ENCODE assay signal across 10 cellular contexts in the genomic region with DNA sequence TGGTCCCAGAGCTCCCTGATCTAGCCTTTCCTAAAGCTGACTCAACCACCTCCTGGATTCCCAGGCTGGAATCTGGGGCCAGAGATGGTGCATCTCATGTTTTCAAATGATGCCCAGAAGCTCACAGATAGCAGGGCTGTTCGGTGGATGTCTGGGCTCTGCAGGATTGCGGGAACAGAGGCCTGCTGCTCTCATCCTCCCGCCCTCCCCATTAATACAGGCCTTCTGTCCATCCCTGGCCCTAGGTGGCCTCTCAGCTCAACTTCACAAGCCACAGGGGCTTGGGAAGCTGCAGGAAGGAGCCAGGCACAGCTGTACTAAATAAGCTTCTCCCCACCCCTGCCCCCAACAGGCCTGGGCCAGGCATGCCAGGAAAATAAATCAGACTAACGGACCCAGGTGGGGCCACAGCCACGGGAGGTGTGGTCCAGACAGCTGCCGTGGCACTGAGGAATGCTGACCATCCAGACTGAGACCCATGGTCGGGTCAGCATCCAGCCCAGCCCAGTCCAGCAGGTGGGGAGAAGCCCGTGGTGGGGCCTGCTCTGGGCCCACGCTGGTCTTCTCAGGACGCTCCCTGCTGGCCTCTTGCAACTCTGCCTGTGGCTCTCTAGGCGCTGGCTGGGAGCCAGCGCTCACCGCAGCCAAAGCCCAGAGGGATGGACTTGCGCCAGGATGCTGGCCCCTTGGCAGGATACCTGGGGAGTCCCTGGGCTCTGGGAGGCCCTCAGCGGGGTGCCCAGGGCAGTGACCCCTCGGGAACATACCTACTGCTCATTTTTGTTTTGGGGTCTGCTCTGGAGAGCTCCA. TPM values are rescaled to one million over a fixed set of nuclear protein-coding genes. Genes with fewer than 3 reads are reported as not detected.
DNase-seq lines count a peak whose midpoint lies in the region; ATAC-seq, FAIRE-seq and TF ChIP-seq lines count a peak whose summit lies in the region.
"Had no signal": no experiment of that assay in that cellular context is flagged by ENCODE, and none has a peak within 500 bp of the region (broad histone marks: within the 10 kb centered on the region; RNA-seq: fewer than 3 reads in every experiment).

No MANE protein-coding gene starts in this region.

- no peaks in the 10 kb centered on the region for H3K79me2 ChIP-seq in GM23338 (replicated peaks; ENCODE audit: insufficient read depth)

- no peaks in the 10 kb centered on the region for H4K20me1 ChIP-seq in GM23338 (replicated peaks; ENCODE audit: insufficient read depth)

- H3K27ac Mint-ChIP-seq in GM23338, result no peak overlapping the region

- peaks cover 20% of the 10 kb centered on the region for H3K27me3 Mint-ChIP-seq in GM23338 (ENCODE audit: insufficient read depth, low read depth, poor library complexity)

- peaks cover 35% of the 10 kb centered on the region for H3K4me1 Mint-ChIP-seq in GM23338

- ATAC-seq in GM23338 (peak; percentile 49), pancreas (peak; percentile 71 to 82 (median 76)), GM19035 (IDR thresholded peaks at IDR 0.05; ENCODE audit: unreplicated experiment) (no peak), HG02798 (IDR thresholded peaks at IDR 0.05; ENCODE audit: poor library complexity, unreplicated experiment) (no peak)

- H3K9me3 Mint-ChIP-seq in GM23338, result no peaks in the 10 kb centered on the region

- H3K36me3 Mint-ChIP-seq in GM23338 (ENCODE audit: low read depth), result no peaks in the 10 kb centered on the region

- no peaks in the 10 kb centered on the region for H3K36me3 ChIP-seq in GM23338 (ENCODE audit: insufficient read depth)
- no peaks in the 10 kb centered on the region for H3K36me3 ChIP-seq in pancreas

- H3K4me2 ChIP-seq in GM23338, result no peak overlapping the region

- no peak overlapping the region for H3K27ac ChIP-seq in GM23338 (ENCODE audit: low read depth)
- no peak overlapping the region for H3K27ac ChIP-seq in pancreas
- H3K27ac ChIP-seq: epithelial cell of prostate had no signal

- H2AFZ ChIP-seq in GM23338, result no peak overlapping the region

- intact Hi-C loops in pancreas (cut with DNase I), result no loop called here

- peaks cover 14% of the 10 kb centered on the region; the same call in 1 of the 2 replicates for H3K4me1 ChIP-seq in GM23338 (ENCODE audit: insufficient read depth)
- H3K4me1 ChIP-seq in pancreas, result no peaks in the 10 kb centered on the region

- no peaks in the 10 kb centered on the region for H3K27me3 ChIP-seq in GM23338 (ENCODE audit: insufficient read depth)
- no peaks in the 10 kb centered on the region for H3K27me3 ChIP-seq in pancreas

- H3K4me3 ChIP-seq in GM23338, result no peak overlapping the region
- H3K4me3 ChIP-seq in pancreas, result no peak overlapping the region

- H3K9me3 ChIP-seq in pancreas, result no peaks in the 10 kb centered on the region

- no peak for FAIRE-seq in pancreas (lab: Jason Lieb, UNC)

- no peaks in the 10 kb centered on the region for H3K9me2 ChIP-seq in GM23338 (ENCODE audit: insufficient read depth)

- TF ChIP-seq CTCF in GM23338 (conservative IDR thresholded peaks at IDR 0.05; ENCODE audit: low read depth in 2 of 2) (peak in 1 of 2 experiments; percentile 9; a peak in 1 of 4 replicates), pancreas (IDR thresholded peaks at IDR 0.05) (no peak)

- DNase-seq in GM23338 (ENCODE audit: low spot score) (no peak), NCI-H460 (ENCODE audit: extremely low read depth, low read depth) (peak; percentile 33), ecto neural progenitor cell (ENCODE audit: low spot score) (peak; percentile 63), pancreas (peak in 5 of 6 donors; percentile 41 to 87 (median 70)), NOMO-1 treated with dmso at 0.1 percent for 144 hours (lab: John Stamatoyannopoulos, UW; ENCODE audit: unreplicated experiment) (no peak)
- no peak for DNase-seq in activated CD4-positive, alpha-beta T cell treated with anti-CD3 and anti-CD28 coated beads for 48 hours

- WGBS in pancreas, 2 donors, result 19 to 20% methylated on average over 16 of the region's 16 CpGs

- no peaks in the 10 kb centered on the region; the same call in 1 of the 2 replicates for H3F3A ChIP-seq in GM23338 (replicated peaks; ENCODE audit: low read depth)

- no peak overlapping the region for H3K4me3 Mint-ChIP-seq in GM23338

TF ChIP-seq in GM23338, 12 proteins besides CTCF, POLR2A, EP300 and RAD21 (continues in another document):
- no peak for TF ChIP-seq ZNF114 (CRISPR knock-in tag; IDR thresholded peaks at IDR 0.05)
- no peak for TF ChIP-seq ZNF331 (CRISPR knock-in tag; IDR thresholded peaks at IDR 0.05; ENCODE audit: low read depth)
- no peak for TF ChIP-seq CREB1 (CRISPR knock-in tag; IDR thresholded peaks at IDR 0.05; ENCODE audit: low read depth)

RNA-seq across cellular contexts. Expression of gene YTHDF1, which starts 8.5 kb away (rescaled TPM):
- 64.3 and 64.5 TPM in 2 replicates for total RNA-seq in GM23338 (2014; rRNA removed; shearing (Covaris generic))
- 30.9 and 34.9 TPM in 2 replicates for polyA plus RNA-seq in GM23338 (2016; fragmentation: Nextera tagmentation; extraction: Ambion mirVana)
- total RNA-seq in NCI-H460 (2014; rRNA removed; shearing (Covaris generic)), result 19.0 and 21.1 TPM in 2 replicates
- polyA plus RNA-seq in NCI-H460 (2014; cell fraction: nucleus; rRNA removed), result 24.9 and 34.6 TPM in 2 replicates
- 10 to 100 TPM; 11.1 to 22.1 (median 15.2) TPM for total RNA-seq in pancreas
- polyA plus RNA-seq in pancreas, result 10 to 100 TPM; 15.4 to 24.0 TPM

RNA-seq across cellular contexts. Expression of gene BIRC7, which starts 11.2 kb away (rescaled TPM):
- total RNA-seq in GM23338 (2014; rRNA removed; shearing (Covaris generic)), result 0.24 TPM in 1 of 2 replicates, not detected in the other
- polyA plus RNA-seq in GM23338 (2016; fragmentation: Nextera tagmentation; extraction: Ambion mirVana) (0.16 TPM in 1 of 2 replicates, not detected in the other), pancreas (under 1 TPM in 1 of 2 donors, not detected in 1; 0.09 TPM)
- total RNA-seq in NCI-H460 (2014; rRNA removed; shearing (Covaris generic)), result 0.57 TPM in 1 of 2 replicates, not detected in the other
- polyA plus RNA-seq in NCI-H460 (2014; cell fraction: nucleus; rRNA removed), result 1.1 and 4.2 TPM in 2 replicates
- not detected for total RNA-seq in pancreas
- total RNA-seq: T-helper 1 cell treated with Interleukin-12 subunit alpha and Interleukin-12 subunit beta and Interleukin-4 antibody, amounts not matched to agents 30 ng/mL and 1 ng/mL, for 36 hours had no signal

RNA-seq across cellular contexts. Expression of gene NKAIN4, which starts 29.8 kb away (rescaled TPM):
- total RNA-seq in GM23338 (2014; rRNA removed; shearing (Covaris generic)), result 12.6 and 16.0 TPM in 2 replicates
- 9.5 and 13.2 TPM in 2 replicates for polyA plus RNA-seq in GM23338 (2016; fragmentation: Nextera tagmentation; extraction: Ambion mirVana)
- not detected in 2 replicates for total RNA-seq in NCI-H460 (2014; rRNA removed; shearing (Covaris generic))
- not detected in 2 replicates for polyA plus RNA-seq in NCI-H460 (2014; cell fraction: nucleus; rRNA removed)
- total RNA-seq in pancreas, result not detected
- polyA plus RNA-seq in pancreas, result under 1 TPM in 1 of 2 donors, not detected in 1; 0.14 TPM
- total RNA-seq: T-helper 1 cell treated with Interleukin-12 subunit alpha and Interleukin-12 subunit beta and Interleukin-4 antibody, amounts not matched to agents 30 ng/mL and 1 ng/mL, for 36 hours had no signal

RNA-seq across cellular contexts. Expression of gene ARFGAP1, which starts 48.1 kb away (rescaled TPM):
- total RNA-seq in GM23338 (2014; rRNA removed; shearing (Covaris generic)), result 88.8 and 95.5 TPM in 2 replicates
- 40.6 and 41.5 TPM in 2 replicates for polyA plus RNA-seq in GM23338 (2016; fragmentation: Nextera tagmentation; extraction: Ambion mirVana)
- total RNA-seq in NCI-H460 (2014; rRNA removed; shearing (Covaris generic)), result 32.3 and 37.4 TPM in 2 replicates
- polyA plus RNA-seq in NCI-H460 (2014; cell fraction: nucleus; rRNA removed), result 436 and 533 TPM in 2 replicates
- total RNA-seq in pancreas, result 10 to 100 TPM; 34.0 to 56.7 (median 47.0) TPM
- 100 to 1,000 TPM; 176 to 251 TPM for polyA plus RNA-seq in pancreas

Comparison
In these comparisons a context has a peak if more than half of its experiments do, and no peak if none do; other contexts are left out.
1. ATAC-seq: peak in GM23338 (single experiment) and pancreas (4 of 4); none in GM19035 (single experiment) and HG02798 (single experiment).
2. DNase-seq: peak in NCI-H460 (single experiment), ecto neural progenitor cell (single experiment) and pancreas (5 of 6); none in GM23338 (single experiment), NOMO-1 treated with dmso at 0.1 percent for 144 hours (single experiment) and activated CD4-positive, alpha-beta T cell treated with anti-CD3 and anti-CD28 coated beads for 48 hours (single experiment).
3. RNA of gene NKAIN4, which starts 29.8 kb away (total RNA-seq): 12.6 to 16.0 TPM in GM23338; not detected in pancreas and not detected in NCI-H460; every median in the first group is over 10 times any median in the second.